ENCODE assay signal across 26 cellular contexts in genomic region chr10:45163315-45163975, GRCh38.
"Had no signal": no experiment of that assay in that cellular context is flagged by ENCODE, and none has a peak within 500 bp of the region (broad histone marks: within the 10 kb centered on the region; RNA-seq: fewer than 3 reads in every experiment).

No MANE protein-coding gene starts in this region.

- H3K4me3 ChIP-seq: colonic mucosa, coronary artery, dorsolateral prefrontal cortex, esophagus squamous epithelium, gastrocnemius medialis, gastroesophageal sphincter, heart left ventricle, heart right ventricle had no signal

- DNase-seq: colonic mucosa; cortex of kidney; dermis blood vessel endothelial cell; dorsolateral prefrontal cortex; effector CD4-positive, alpha-beta T cell; effector CD8-positive, alpha-beta T cell; effector memory CD4-positive, alpha-beta T cell; effector memory CD8-positive, alpha-beta T cell; endodermal cell; erythroblast; esophagus squamous epithelium; foreskin fibroblast; foreskin keratinocyte; foreskin melanocyte; gastrocnemius medialis; glutamatergic neuron; head of caudate nucleus; heart left ventricle; heart right ventricle had no signal

- H3K4me1 ChIP-seq: colonic mucosa, esophagus squamous epithelium, gastrocnemius medialis, gastroesophageal sphincter, heart left ventricle, heart right ventricle had no signal

- H3K27me3 Mint-ChIP-seq: dendritic cell treated with granulocyte-macrophage colony-stimulating factor and Interleukin-4, amounts not matched to agents 40 ng/mL and 50 ng/mL, for 4 days; effector memory CD8-positive, alpha-beta T cell had no signal

- H3K9me3 ChIP-seq: colonic mucosa, esophagus squamous epithelium, gastrocnemius medialis, gastroesophageal sphincter, heart left ventricle, heart right ventricle had no signal

- H3K27me3 ChIP-seq: colonic mucosa, dorsolateral prefrontal cortex, esophagus squamous epithelium, foreskin keratinocyte, gastrocnemius medialis, gastroesophageal sphincter, heart left ventricle, heart right ventricle had no signal

- H3K27ac Mint-ChIP-seq: dendritic cell treated with granulocyte-macrophage colony-stimulating factor and Interleukin-4, amounts not matched to agents 40 ng/mL and 50 ng/mL, for 4 days; effector memory CD8-positive, alpha-beta T cell; endodermal cell had no signal

- H3K27ac ChIP-seq: colonic mucosa, dorsolateral prefrontal cortex, epithelial cell of prostate, esophagus squamous epithelium, foreskin keratinocyte, gastrocnemius medialis, gastroesophageal sphincter, heart left ventricle, heart right ventricle had no signal

- H3K4me3 Mint-ChIP-seq: dendritic cell treated with granulocyte-macrophage colony-stimulating factor and Interleukin-4, amounts not matched to agents 40 ng/mL and 50 ng/mL, for 4 days; effector memory CD8-positive, alpha-beta T cell; endodermal cell had no signal

- ATAC-seq: effector memory CD8-positive, alpha-beta T cell; esophagus mucosa; foreskin keratinocyte; gastrocnemius medialis; gastroesophageal sphincter; heart left ventricle; heart right ventricle had no signal

- H3K36me3 ChIP-seq: colonic mucosa, esophagus squamous epithelium, gastrocnemius medialis, gastroesophageal sphincter, heart left ventricle, heart right ventricle had no signal

- FAIRE-seq: endometrium, frontal cortex had no signal

- H3K9me3 Mint-ChIP-seq: dendritic cell treated with granulocyte-macrophage colony-stimulating factor and Interleukin-4, amounts not matched to agents 40 ng/mL and 50 ng/mL, for 4 days; effector memory CD8-positive, alpha-beta T cell; endodermal cell had no signal
